Comparison of ENCODE assay signal across 1 cellular context in genomic region chr7:33072471-33072870, GRCh38.
TF ChIP-seq lines count a peak whose summit lies in the region.

No MANE protein-coding gene starts in this region.

TF ChIP-seq in endothelial cell of umbilical vein, 7 proteins besides CTCF, POLR2A, EP300 and RAD21:
- TF ChIP-seq JUN (IDR thresholded peaks at IDR 0.05; ENCODE audit: borderline replicate concordance, insufficient read depth, insufficient read length, low read depth) (peak; percentile 72), MYC (IDR thresholded peaks at IDR 0.05; ENCODE audit: low read depth, low read length) (no peak)
